Comparison of ENCODE assay signal across 1 cellular context in genomic region chr2:169860149-169860548, GRCh38.
TF ChIP-seq lines count a peak whose summit lies in the region.

No MANE protein-coding gene starts in this region.

TF ChIP-seq in K562, 482 proteins besides CTCF, POLR2A, EP300 and RAD21 (continued from another document):
- TF ChIP-seq, protein P1, sequence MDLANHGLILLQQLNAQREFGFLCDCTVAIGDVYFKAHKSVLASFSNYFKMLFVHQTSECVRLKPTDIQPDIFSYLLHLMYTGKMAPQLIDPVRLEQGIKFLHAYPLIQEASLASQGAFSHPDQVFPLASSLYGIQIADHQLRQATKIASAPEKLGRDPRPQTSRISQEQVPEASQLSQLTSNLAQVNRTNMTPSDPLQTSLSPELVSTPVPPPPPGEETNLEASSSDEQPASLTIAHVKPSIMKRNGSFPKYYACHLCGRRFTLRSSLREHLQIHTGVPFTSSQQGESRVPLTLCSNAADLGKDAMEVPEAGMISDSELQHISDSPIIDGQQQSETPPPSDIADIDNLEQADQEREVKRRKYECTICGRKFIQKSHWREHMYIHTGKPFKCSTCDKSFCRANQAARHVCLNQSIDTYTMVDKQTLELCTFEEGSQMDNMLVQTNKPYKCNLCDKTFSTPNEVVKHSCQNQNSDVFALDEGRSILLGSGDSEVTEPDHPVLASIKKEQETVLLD (IDR thresholded peaks at IDR 0.05): peak; percentile 56; the same call in 1 of the 2 replicates
- TF ChIP-seq ZNF407 (IDR thresholded peaks at IDR 0.05; ENCODE audit: low read depth): no peak
- TF ChIP-seq ZBTB7A (IDR thresholded peaks at IDR 0.05; ENCODE audit: borderline replicate concordance, control insufficient read depth, low read depth, low read length): no peak
- TF ChIP-seq, protein P2, sequence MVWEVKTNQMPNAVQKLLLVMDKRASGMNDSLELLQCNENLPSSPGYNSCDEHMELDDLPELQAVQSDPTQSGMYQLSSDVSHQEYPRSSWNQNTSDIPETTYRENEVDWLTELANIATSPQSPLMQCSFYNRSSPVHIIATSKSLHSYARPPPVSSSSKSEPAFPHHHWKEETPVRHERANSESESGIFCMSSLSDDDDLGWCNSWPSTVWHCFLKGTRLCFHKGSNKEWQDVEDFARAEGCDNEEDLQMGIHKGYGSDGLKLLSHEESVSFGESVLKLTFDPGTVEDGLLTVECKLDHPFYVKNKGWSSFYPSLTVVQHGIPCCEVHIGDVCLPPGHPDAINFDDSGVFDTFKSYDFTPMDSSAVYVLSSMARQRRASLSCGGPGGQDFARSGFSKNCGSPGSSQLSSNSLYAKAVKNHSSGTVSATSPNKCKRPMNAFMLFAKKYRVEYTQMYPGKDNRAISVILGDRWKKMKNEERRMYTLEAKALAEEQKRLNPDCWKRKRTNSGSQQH (CRISPR knock-in tag; IDR thresholded peaks at IDR 0.05): 0 out of 2 replicates have a peak, but pooled peaks have one; percentile 22
- TF ChIP-seq GATA2 (CRISPR knock-in tag; IDR thresholded peaks at IDR 0.05): no peak
- TF ChIP-seq RUNX1 (IDR thresholded peaks at IDR 0.05; ENCODE audit: low read depth): no peak
- TF ChIP-seq ELF2 (CRISPR knock-in tag; IDR thresholded peaks at IDR 0.05): no peak
- 0 out of 2 replicates have a peak, but pooled peaks have one; percentile 19 for TF ChIP-seq ZEB2 (IDR thresholded peaks at IDR 0.05)
- no peak for TF ChIP-seq GABPA (tag; conservative IDR thresholded peaks at IDR 0.05; ENCODE audit: low read depth)
- peak; percentile 82 for TF ChIP-seq CBFA2T3 (IDR thresholded peaks at IDR 0.05)
- 0 out of 2 replicates have a peak, but pooled peaks have one; percentile 15 for TF ChIP-seq NFATC3 (IDR thresholded peaks at IDR 0.05)
- TF ChIP-seq NELFE (IDR thresholded peaks at IDR 0.05; ENCODE audit: insufficient read depth, insufficient read length): no peak
- TF ChIP-seq SMAD3 (CRISPR knock-in tag; conservative IDR thresholded peaks at IDR 0.05): no peak
- TF ChIP-seq ETS2 (tag; IDR thresholded peaks at IDR 0.05; ENCODE audit: borderline replicate concordance, poor library complexity, severe bottlenecking): no peak
- TF ChIP-seq ZNF197 (CRISPR knock-in tag; IDR thresholded peaks at IDR 0.05; ENCODE audit: low read depth): no peak
- TF ChIP-seq SIRT6 (IDR thresholded peaks at IDR 0.05; ENCODE audit: low read depth, low read length): no peak
- peak; percentile 92 for TF ChIP-seq HMBOX1 (IDR thresholded peaks at IDR 0.05)
- TF ChIP-seq MAX (CRISPR knock-in tag; IDR thresholded peaks at IDR 0.05): no peak
- no peak for TF ChIP-seq GABPB1 (CRISPR knock-in tag; IDR thresholded peaks at IDR 0.05)
- TF ChIP-seq CHD2 (IDR thresholded peaks at IDR 0.05; ENCODE audit: low read depth, low read length): peak; percentile 42; the same call in 1 of the 2 replicates
- TF ChIP-seq, protein P3, sequence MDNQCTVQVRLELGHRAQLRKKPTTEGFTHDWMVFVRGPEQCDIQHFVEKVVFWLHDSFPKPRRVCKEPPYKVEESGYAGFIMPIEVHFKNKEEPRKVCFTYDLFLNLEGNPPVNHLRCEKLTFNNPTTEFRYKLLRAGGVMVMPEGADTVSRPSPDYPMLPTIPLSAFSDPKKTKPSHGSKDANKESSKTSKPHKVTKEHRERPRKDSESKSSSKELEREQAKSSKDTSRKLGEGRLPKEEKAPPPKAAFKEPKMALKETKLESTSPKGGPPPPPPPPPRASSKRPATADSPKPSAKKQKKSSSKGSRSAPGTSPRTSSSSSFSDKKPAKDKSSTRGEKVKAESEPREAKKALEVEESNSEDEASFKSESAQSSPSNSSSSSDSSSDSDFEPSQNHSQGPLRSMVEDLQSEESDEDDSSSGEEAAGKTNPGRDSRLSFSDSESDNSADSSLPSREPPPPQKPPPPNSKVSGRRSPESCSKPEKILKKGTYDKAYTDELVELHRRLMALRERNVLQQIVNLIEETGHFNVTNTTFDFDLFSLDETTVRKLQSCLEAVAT (IDR thresholded peaks at IDR 0.05): no peak; a peak in 1 of 4 replicates
- TF ChIP-seq MAFK (IDR thresholded peaks at IDR 0.05; ENCODE audit: low read length): no peak
- peak; percentile 84 for TF ChIP-seq DPF2 (IDR thresholded peaks at IDR 0.05)
- TF ChIP-seq TCF3 (CRISPR knock-in tag; IDR thresholded peaks at IDR 0.05): peak; percentile 56
- TF ChIP-seq MCM7 (IDR thresholded peaks at IDR 0.05): 0 out of 4 replicates have a peak, but pooled peaks of 1 of the 2 experiments have one; percentile 11
- peak; percentile 55; the same call in 1 of the 2 replicates for TF ChIP-seq TEAD4 (IDR thresholded peaks at IDR 0.05; ENCODE audit: low read length)
- TF ChIP-seq TEAD4 (CRISPR knock-in tag; IDR thresholded peaks at IDR 0.05; ENCODE audit: borderline replicate concordance): no peak
- no peak for TF ChIP-seq ZNF76 (CRISPR knock-in tag; IDR thresholded peaks at IDR 0.05; ENCODE audit: borderline replicate concordance)
- 0 out of 2 replicates have a peak, but pooled peaks have one; percentile 9 for TF ChIP-seq NFIC (IDR thresholded peaks at IDR 0.05)
- TF ChIP-seq GATAD2B (IDR thresholded peaks at IDR 0.05; ENCODE audit: borderline replicate concordance): no peak
- TF ChIP-seq MTF1 (CRISPR knock-in tag; IDR thresholded peaks at IDR 0.05; ENCODE audit: borderline replicate concordance): no peak
- TF ChIP-seq, protein P4, sequence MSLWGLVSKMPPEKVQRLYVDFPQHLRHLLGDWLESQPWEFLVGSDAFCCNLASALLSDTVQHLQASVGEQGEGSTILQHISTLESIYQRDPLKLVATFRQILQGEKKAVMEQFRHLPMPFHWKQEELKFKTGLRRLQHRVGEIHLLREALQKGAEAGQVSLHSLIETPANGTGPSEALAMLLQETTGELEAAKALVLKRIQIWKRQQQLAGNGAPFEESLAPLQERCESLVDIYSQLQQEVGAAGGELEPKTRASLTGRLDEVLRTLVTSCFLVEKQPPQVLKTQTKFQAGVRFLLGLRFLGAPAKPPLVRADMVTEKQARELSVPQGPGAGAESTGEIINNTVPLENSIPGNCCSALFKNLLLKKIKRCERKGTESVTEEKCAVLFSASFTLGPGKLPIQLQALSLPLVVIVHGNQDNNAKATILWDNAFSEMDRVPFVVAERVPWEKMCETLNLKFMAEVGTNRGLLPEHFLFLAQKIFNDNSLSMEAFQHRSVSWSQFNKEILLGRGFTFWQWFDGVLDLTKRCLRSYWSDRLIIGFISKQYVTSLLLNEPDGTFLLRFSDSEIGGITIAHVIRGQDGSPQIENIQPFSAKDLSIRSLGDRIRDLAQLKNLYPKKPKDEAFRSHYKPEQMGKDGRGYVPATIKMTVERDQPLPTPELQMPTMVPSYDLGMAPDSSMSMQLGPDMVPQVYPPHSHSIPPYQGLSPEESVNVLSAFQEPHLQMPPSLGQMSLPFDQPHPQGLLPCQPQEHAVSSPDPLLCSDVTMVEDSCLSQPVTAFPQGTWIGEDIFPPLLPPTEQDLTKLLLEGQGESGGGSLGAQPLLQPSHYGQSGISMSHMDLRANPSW (CRISPR knock-in tag; IDR thresholded peaks at IDR 0.05): no peak
- TF ChIP-seq SMARCA4 (IDR thresholded peaks at IDR 0.05): peak; percentile 81
- 0 out of 2 replicates have a peak, but pooled peaks have one; percentile 29 for TF ChIP-seq BCOR (IDR thresholded peaks at IDR 0.05)
- peak; percentile 48 for TF ChIP-seq TAL1 (IDR thresholded peaks at IDR 0.05)
- peak in 1 of 2 experiments; percentile 50; a peak in 3 of 4 replicates for TF ChIP-seq KDM1A (IDR thresholded peaks at IDR 0.05)
- peak; percentile 24; the same call in 1 of the 2 replicates for TF ChIP-seq ARID2 (IDR thresholded peaks at IDR 0.05)
- 0 out of 2 replicates have a peak, but pooled peaks have one; percentile 26 for TF ChIP-seq LEF1 (IDR thresholded peaks at IDR 0.05)
- TF ChIP-seq ARID1B (IDR thresholded peaks at IDR 0.05): peak; percentile 83
- peak in 1 of 2 experiments; percentile 62; a peak in 2 of 4 replicates for TF ChIP-seq HDAC1 (IDR thresholded peaks at IDR 0.05)
- no peak for TF ChIP-seq ZNF311 (CRISPR knock-in tag; IDR thresholded peaks at IDR 0.05)
- no peak for TF ChIP-seq CREB5 (CRISPR knock-in tag; IDR thresholded peaks at IDR 0.05)
- peak in 1 of 2 experiments; percentile 33; a peak in 1 of 4 replicates for TF ChIP-seq ARNT (IDR thresholded peaks at IDR 0.05)
- TF ChIP-seq ZNF174 (CRISPR knock-in tag; IDR thresholded peaks at IDR 0.05): no peak
